In the genomic region with DNA sequence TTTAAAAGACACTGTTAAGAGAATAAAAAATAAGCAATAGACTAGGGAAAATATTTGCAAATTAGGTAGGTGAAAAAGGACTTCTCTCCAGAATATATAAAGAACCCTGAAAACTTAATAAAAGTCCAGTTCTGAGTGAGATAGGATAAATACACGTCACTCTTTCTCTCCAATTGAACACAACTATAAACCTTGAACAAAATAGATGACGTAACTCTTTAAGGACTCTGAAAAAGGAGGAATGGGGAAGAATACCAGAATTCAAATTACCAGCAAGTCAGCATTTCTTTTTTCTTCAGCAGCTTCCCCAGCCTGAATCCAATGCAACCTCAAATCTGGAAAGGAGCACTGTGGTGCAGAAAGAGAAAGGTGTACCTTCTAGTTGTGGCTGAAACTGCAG, we compare ENCODE assay signal across 21 cellular contexts.
"Had no signal": no experiment of that assay in that cellular context is flagged by ENCODE, and none has a peak within 500 bp of the region (broad histone marks: within the 10 kb centered on the region; RNA-seq: fewer than 3 reads in every experiment).

No MANE protein-coding gene starts in this region.

- H3K4me1 ChIP-seq: lower lobe of right lung, prostate gland, right atrium auricular region, sigmoid colon, testis, tibial artery, upper lobe of left lung had no signal

- FAIRE-seq: frontal cortex, keratinocyte, urothelium cell line had no signal

- H3K27ac ChIP-seq: dorsolateral prefrontal cortex, lower lobe of right lung, neutrophil, prostate gland, right atrium auricular region, sigmoid colon, testis, tibial artery, upper lobe of left lung had no signal

- H3K36me3 ChIP-seq: lower lobe of right lung, neutrophil, prostate gland, right atrium auricular region, sigmoid colon, tibial artery, upper lobe of left lung had no signal

- H3K4me3 ChIP-seq: dorsolateral prefrontal cortex, lower lobe of right lung, prostate gland, right atrium auricular region, sigmoid colon, testis, tibial artery, upper lobe of left lung had no signal

- ATAC-seq: left ventricle myocardium superior; lower lobe of right lung; natural killer cell; stimulated activated memory B cell treated with anti-CD40 and anti-IgM and Interleukin-4, amounts not matched to agents 10 μg/mL and 1 μg/mL and 100 μg/mL, for 72 hours; stimulated activated naive CD8-positive, alpha-beta T cell treated with anti-CD3 and anti-CD28 coated beads, Interleukin-15, Interleukin-2, amounts not matched to agents 100 U/mL and 50 U/mL, for 24 hours had no signal

- H3K9me3 ChIP-seq: lower lobe of right lung, neutrophil, prostate gland, sigmoid colon, testis, tibial artery, upper lobe of left lung had no signal

- DNase-seq: dorsolateral prefrontal cortex; effector CD4-positive, alpha-beta T cell; hypothalamus; immature natural killer cell; left ventricle myocardium superior; lower lobe of right lung; natural killer cell; sigmoid colon; stimulated activated CD4-positive, alpha-beta T cell treated with anti-CD3 and anti-CD28 coated beads, Interleukin-4, amount 100 ng/mL, for 4 hours; stimulated activated naive CD8-positive, alpha-beta T cell treated with anti-CD3 and anti-CD28 coated beads, Interleukin-15, Interleukin-2, amounts not matched to agents 100 U/mL and 50 U/mL, for 24 hours; substantia nigra; testis; tibial artery; upper lobe of left lung had no signal

- H3K27me3 ChIP-seq: dorsolateral prefrontal cortex, right atrium auricular region, sigmoid colon, testis, upper lobe of left lung had no signal
